In the genomic region with DNA sequence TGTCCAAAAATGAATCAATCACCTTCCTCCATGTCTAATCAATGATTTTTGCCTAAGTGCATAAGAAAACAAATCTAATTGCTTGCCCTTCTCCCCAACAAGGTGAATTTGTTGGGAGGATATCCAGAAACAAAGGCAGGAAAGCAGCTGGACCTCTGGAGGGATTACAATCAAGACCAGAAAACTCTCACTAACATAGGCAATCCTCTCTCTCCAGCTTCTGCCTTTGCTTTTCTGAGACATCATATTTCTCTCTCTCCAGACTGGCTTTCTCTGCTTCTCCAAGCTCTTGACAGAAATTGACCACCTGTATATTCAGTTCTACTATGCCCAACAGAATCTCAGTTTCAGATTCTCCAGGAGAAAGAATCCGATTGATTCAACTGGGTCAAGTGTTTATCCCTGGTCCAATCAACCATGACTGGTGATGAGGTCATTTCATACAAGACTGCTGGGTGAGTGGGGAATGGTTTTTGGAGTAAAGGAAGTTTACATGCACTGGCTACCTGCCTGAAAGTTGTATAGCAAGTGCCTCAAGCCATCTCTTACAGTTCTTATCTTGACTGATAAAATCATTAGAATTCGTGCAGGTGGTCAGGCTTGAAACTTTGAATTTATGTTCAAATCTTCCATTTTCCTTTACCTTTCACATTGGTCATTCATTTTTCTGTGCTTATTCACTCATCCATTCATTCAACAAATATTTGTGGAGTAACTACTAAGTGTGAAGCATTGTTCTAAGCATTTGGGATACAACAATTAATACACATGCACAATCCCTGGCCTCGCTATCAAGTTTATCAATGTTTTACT, we compare ENCODE assay signal across 16 cellular contexts. TPM values are rescaled to one million over a fixed set of nuclear protein-coding genes. Genes with fewer than 3 reads are reported as not detected.
DNase-seq lines count a peak whose midpoint lies in the region; ATAC-seq and TF ChIP-seq lines count a peak whose summit lies in the region.
"Had no signal": no experiment of that assay in that cellular context is flagged by ENCODE, and none has a peak within 500 bp of the region (broad histone marks: within the 10 kb centered on the region; RNA-seq: fewer than 3 reads in every experiment).

No MANE protein-coding gene starts in this region.

- H3K36me3 ChIP-seq in SK-N-SH (replicated peaks in 1 of 2; ENCODE audit: control insufficient read depth in 1 of 2, insufficient read depth in 2 of 2, low read length in 1 of 2): no peaks in the 10 kb centered on the region
- no peaks in the 10 kb centered on the region for H3K36me3 ChIP-seq in trophoblast cell (ENCODE audit: control insufficient read depth in 1 of 2, insufficient read depth in 2 of 2, low read length in 2 of 2)
- H3K36me3 ChIP-seq: HAP-1, SJCRH30, spleen had no signal

- H3K27me3 ChIP-seq in SK-N-SH (ENCODE audit: insufficient read depth) (no peaks in the 10 kb centered on the region), trophoblast cell (ENCODE audit: insufficient read depth, low read length) (no peaks in the 10 kb centered on the region)
- H3K27me3 ChIP-seq: SJCRH30, spleen had no signal

- no peak overlapping the region for H2BK120ac ChIP-seq in trophoblast cell (ENCODE audit: insufficient read depth, low read length, poor library complexity)

- no peak overlapping the region for H3K9ac ChIP-seq in SK-N-SH
- no peak overlapping the region for H3K9ac ChIP-seq in trophoblast cell (ENCODE audit: low read length)

- TF ChIP-seq CTCF in SK-N-SH (IDR thresholded peaks at IDR 0.05) (no peak), epithelial cell of esophagus (IDR thresholded peaks at IDR 0.05; ENCODE audit: insufficient read depth, low read depth, low read length, missing control alignments) (no peak)

- no peak overlapping the region for H2AFZ ChIP-seq in SK-N-SH (ENCODE audit: low read depth)
- H2AFZ ChIP-seq in trophoblast cell (ENCODE audit: insufficient read depth, low read length, poor library complexity): no peak overlapping the region

- H3K14ac ChIP-seq in trophoblast cell (ENCODE audit: low read length): no peak overlapping the region

- no peak for TF ChIP-seq EP300 in SK-N-SH (IDR thresholded peaks at IDR 0.05; ENCODE audit: borderline replicate concordance in 1 of 2, low read depth in 1 of 2, low read length in 1 of 2)

- H3K79me1 ChIP-seq in trophoblast cell (ENCODE audit: low read length): no peaks in the 10 kb centered on the region

- WGBS in SK-N-SH (ENCODE audit: low lambda C conversion rate): 66% methylated on average over 3 of the region's 3 CpGs
- no CpG with 5 or more reads among the region's 3 CpGs for WGBS in trophoblast cell (ENCODE audit: extremely low coverage, insufficient coverage, insufficient read length)

- H2AK5ac ChIP-seq in trophoblast cell (ENCODE audit: low read length): no peak overlapping the region

- no peaks in the 10 kb centered on the region for H3K79me2 ChIP-seq in SK-N-SH (ENCODE audit: insufficient read depth)
- no peaks in the 10 kb centered on the region for H3K79me2 ChIP-seq in trophoblast cell (ENCODE audit: control insufficient read depth, insufficient read depth, low read length, poor library complexity)

- H3K27ac ChIP-seq in SK-N-SH (ENCODE audit: low read depth in 2 of 2, low read length in 1 of 2) (no peak overlapping the region), trophoblast cell (ENCODE audit: low read depth, low read length) (no peak overlapping the region)
- H3K27ac ChIP-seq: SJCRH30, spleen had no signal

- no peak overlapping the region for H3K4ac ChIP-seq in trophoblast cell (ENCODE audit: low read depth, low read length)

- no peak overlapping the region for H2BK5ac ChIP-seq in trophoblast cell (ENCODE audit: low read depth, low read length, poor library complexity)

- H3K4me1 ChIP-seq in SK-N-SH (ENCODE audit: control insufficient read depth in 1 of 2, insufficient read depth in 2 of 2, low read depth in 1 of 2, low read length in 1 of 2): peaks cover 0 to 5% of the 10 kb centered on the region in 2 experiments; a peak in 2 of 4 replicates
- peaks cover 0 to 3% of the 10 kb centered on the region in 2 experiments for H3K4me1 ChIP-seq in trophoblast cell (ENCODE audit: control insufficient read depth in 1 of 2, insufficient read depth in 2 of 2, low read length in 2 of 2)
- H3K4me1 ChIP-seq: HAP-1, SJCRH30, spleen had no signal

- no peaks in the 10 kb centered on the region for H4K20me1 ChIP-seq in SK-N-SH (ENCODE audit: insufficient read depth)

- H2BK12ac ChIP-seq in trophoblast cell (ENCODE audit: low read length): no peak overlapping the region

- POLR2A ChIA-PET in SK-N-SH (lab: Yijun Ruan, JAX): no interaction called here

- no peaks in the 10 kb centered on the region for H3F3A ChIP-seq in SK-N-SH (replicated peaks; ENCODE audit: insufficient read depth)

- CTCF ChIA-PET in SK-N-SH (lab: Yijun Ruan, JAX): no interaction called here

- TF ChIP-seq RAD21 in SK-N-SH (IDR thresholded peaks at IDR 0.05; ENCODE audit: low read length): no peak

- H3K4me3 ChIP-seq in SK-N-SH (ENCODE audit: low read depth in 2 of 2, low read length in 1 of 2) (no peak overlapping the region), epithelial cell of esophagus (ENCODE audit: low read length) (no peak overlapping the region), trophoblast cell (ENCODE audit: low read depth, low read length) (no peak overlapping the region)
- H3K4me3 ChIP-seq: HAP-1, SJCRH30, spleen had no signal

- H3K18ac ChIP-seq in trophoblast cell (ENCODE audit: low read length): no peak overlapping the region

- DNase-seq in SK-N-SH (no peak), NCI-H510A treated with DMSO at 0.1 percent for 48 hours (lab: John Stamatoyannopoulos, UW) (peak; percentile 85), epithelial cell of esophagus (ENCODE audit: low read depth) (peak; percentile 63), trophoblast cell (peak; percentile 79 to 98), DMS 273 treated with DMSO at 0.1 percent for 48 hours (lab: John Stamatoyannopoulos, UW) (no peak), LoVo (ENCODE audit: low spot score) (no peak), middle frontal gyrus (ENCODE audit: extremely low spot score, low spot score) (no peak)
- DNase-seq: activated CD8-positive, alpha-beta T cell treated with anti-CD3 and anti-CD28 coated beads for 36 hours; amygdala; CD8-positive, alpha-beta memory T cell; NCI-H1436; occipital lobe; SJCRH30; spleen had no signal

- no peak overlapping the region for H4K12ac ChIP-seq in trophoblast cell (ENCODE audit: low read depth, low read length)

- H4K91ac ChIP-seq in trophoblast cell (ENCODE audit: low read depth, low read length): no peak overlapping the region

- H3K4me2 ChIP-seq in SK-N-SH: no peak overlapping the region
- H3K4me2 ChIP-seq in trophoblast cell (ENCODE audit: low read length): no peak overlapping the region

- no peaks in the 10 kb centered on the region for H3K9me2 ChIP-seq in SK-N-SH

- no peaks in the 10 kb centered on the region for H3K9me3 ChIP-seq in SK-N-SH
- no peaks in the 10 kb centered on the region for H3K9me3 ChIP-seq in trophoblast cell (ENCODE audit: insufficient read depth, low read depth, low read length)
- H3K9me3 ChIP-seq: HAP-1, SJCRH30 had no signal

- H3K23ac ChIP-seq in trophoblast cell (ENCODE audit: low read length): no peak overlapping the region

- H4K8ac ChIP-seq in trophoblast cell (ENCODE audit: low read depth, low read length): no peak overlapping the region

- ATAC-seq in SK-N-SH treated with all-trans-retinoic acid at 6 μM for 48 hours: no peak
- ATAC-seq: activated CD8-positive, alpha-beta T cell treated with anti-CD3 and anti-CD28 coated beads for 36 hours had no signal

TF ChIP-seq in SK-N-SH, 30 proteins besides CTCF, POLR2A, EP300 and RAD21 (continues in another document):
- no peak for TF ChIP-seq TCF12 (IDR thresholded peaks at IDR 0.05)
- no peak for TF ChIP-seq ELF1 (IDR thresholded peaks at IDR 0.05)
- TF ChIP-seq FOSL2 (IDR thresholded peaks at IDR 0.05; ENCODE audit: borderline replicate concordance, low read depth): peak; percentile 19; the same call in 1 of the 2 replicates
- TF ChIP-seq RCOR1 (IDR thresholded peaks at IDR 0.05; ENCODE audit: low read length): no peak
- TF ChIP-seq, protein P1, sequence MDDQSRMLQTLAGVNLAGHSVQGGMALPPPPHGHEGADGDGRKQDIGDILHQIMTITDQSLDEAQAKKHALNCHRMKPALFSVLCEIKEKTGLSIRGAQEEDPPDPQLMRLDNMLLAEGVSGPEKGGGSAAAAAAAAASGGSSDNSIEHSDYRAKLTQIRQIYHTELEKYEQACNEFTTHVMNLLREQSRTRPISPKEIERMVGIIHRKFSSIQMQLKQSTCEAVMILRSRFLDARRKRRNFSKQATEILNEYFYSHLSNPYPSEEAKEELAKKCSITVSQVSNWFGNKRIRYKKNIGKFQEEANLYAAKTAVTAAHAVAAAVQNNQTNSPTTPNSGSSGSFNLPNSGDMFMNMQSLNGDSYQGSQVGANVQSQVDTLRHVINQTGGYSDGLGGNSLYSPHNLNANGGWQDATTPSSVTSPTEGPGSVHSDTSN (IDR thresholded peaks at IDR 0.05): no peak
- 0 out of 2 replicates have a peak, but pooled peaks have one; percentile 11 for TF ChIP-seq JUND (IDR thresholded peaks at IDR 0.05)

TF ChIP-seq in SK-N-SH treated with all-trans-retinoic acid at 6 μM for 48 hours, 23 proteins besides CTCF, POLR2A, EP300 and RAD21:
- TF ChIP-seq ESRRG (CRISPR knock-in tag; IDR thresholded peaks at IDR 0.05): no peak
- no peak for TF ChIP-seq PPARA (CRISPR knock-in tag; IDR thresholded peaks at IDR 0.05; ENCODE audit: borderline replicate concordance)
TF ChIP-seq in SK-N-SH treated with all-trans-retinoic acid at 6 μM for 48 hours: peak in this region for 0.

RNA-seq across cellular contexts. Expression of gene CFAP54, which starts 22.2 kb away (rescaled TPM):
- 0.87 and 1.1 TPM in 2 replicates for polyA plus RNA-seq in SK-N-SH (2012; rRNA removed)
- polyA plus RNA-seq in SK-N-SH (2012; cell fraction: cytosol; rRNA removed): 1.1 and 1.5 TPM in 2 replicates
- 1.9 and 3.1 TPM in 2 replicates for polyA plus RNA-seq in SK-N-SH (2012; cell fraction: nucleus; rRNA removed)
- 0.03 and 0.14 TPM in 2 replicates for polyA plus RNA-seq in trophoblast cell (2013)

Comparison
In these comparisons a context has a peak if more than half of its experiments do, and no peak if none do; other contexts are left out.
1. DNase-seq: peak in NCI-H510A treated with DMSO at 0.1 percent for 48 hours (single experiment), epithelial cell of esophagus (single experiment) and trophoblast cell (2 of 2); none in SK-N-SH (single experiment), DMS 273 treated with DMSO at 0.1 percent for 48 hours (single experiment), LoVo (single experiment) and middle frontal gyrus (single experiment).